In genomic region chr14:93965287-93965821, GRCh38 we compare ENCODE assay signal across 10 cellular contexts. TPM values are rescaled to one million over a fixed set of nuclear protein-coding genes. Genes with fewer than 3 reads are reported as not detected.
DNase-seq lines count a peak whose midpoint lies in the region; ATAC-seq and TF ChIP-seq lines count a peak whose summit lies in the region.
"Had no signal": no experiment of that assay in that cellular context is flagged by ENCODE, and none has a peak within 500 bp of the region (broad histone marks: within the 10 kb centered on the region; RNA-seq: fewer than 3 reads in every experiment).

No MANE protein-coding gene starts in this region.

- H3K4me1 ChIP-seq in stomach, result peaks cover 6 to 81% (median 40%) of the 10 kb centered on the region in 4 donors

- intact Hi-C loops in activated CD4-positive, alpha-beta T cell treated with anti-CD3 and anti-CD28 coated beads, Interleukin-2, amount 10 ng/mL, durations not matched to agents 24 days and 14 days (cut with micrococcal nuclease), result no loop called here
- intact Hi-C loops in stomach (cut with DNase I; ENCODE audit: low total_unique reads), result no loop called here

- peaks cover 12% of the 10 kb centered on the region for H3K9me3 Mint-ChIP-seq in activated CD4-positive, alpha-beta T cell treated with anti-CD3 and anti-CD28 coated beads, Interleukin-2, amount 10 ng/mL, durations not matched to agents 24 days and 14 days
- H3K9me3 Mint-ChIP-seq: activated T-cell treated with anti-CD3 and anti-CD28 coated beads, Interleukin-2, amount 50 U/mL, for 4 hours had no signal

- TF ChIP-seq EP300 in stomach (IDR thresholded peaks at IDR 0.05), result no peak

- 57 to 67% (median 62%) methylated on average over 3 of the region's 3 CpGs for WGBS in stomach, 5 donors

- H3K36me3 ChIP-seq in stomach, result no peaks in the 10 kb centered on the region

- DNase-seq in activated CD4-positive, alpha-beta T cell treated with anti-CD3 and anti-CD28 coated beads, Interleukin-2, amount 10 ng/mL, durations not matched to agents 24 days and 14 days, result no peak
- no peak for DNase-seq in activated CD4-positive, alpha-beta T cell treated with anti-CD3 and anti-CD28 coated beads, Interleukin-2, amount 50 U/mL, for 1 hour
- no peak for DNase-seq in T-helper 17 cell
- peak; percentile 93 for DNase-seq in fibroblast of mammary gland (ENCODE audit: low read depth)
- no peak for DNase-seq in stomach
- no peak for DNase-seq in dermis blood vessel endothelial cell
- DNase-seq in superior temporal gyrus (ENCODE audit: extremely low spot score), result no peak
- DNase-seq: activated T-cell treated with anti-CD3 and anti-CD28 coated beads, Interleukin-2, amount 50 U/mL, for 4 hours had no signal

- H3K27me3 Mint-ChIP-seq in activated CD4-positive, alpha-beta T cell treated with anti-CD3 and anti-CD28 coated beads, Interleukin-2, amount 10 ng/mL, durations not matched to agents 24 days and 14 days, result no peaks in the 10 kb centered on the region
- no peaks in the 10 kb centered on the region for H3K27me3 Mint-ChIP-seq in T-helper 17 cell

- peak overlapping the region; percentile 2 for H3K4me3 Mint-ChIP-seq in activated CD4-positive, alpha-beta T cell treated with anti-CD3 and anti-CD28 coated beads, Interleukin-2, amount 10 ng/mL, durations not matched to agents 24 days and 14 days
- H3K4me3 Mint-ChIP-seq in T-helper 17 cell, result no peak overlapping the region
- H3K4me3 Mint-ChIP-seq: activated T-cell treated with anti-CD3 and anti-CD28 coated beads, Interleukin-2, amount 50 U/mL, for 4 hours had no signal

- TF ChIP-seq CTCF in fibroblast of mammary gland (conservative IDR thresholded peaks at IDR 0.05; ENCODE audit: control insufficient read depth, insufficient read depth, low read depth, low read length), result no peak
- no peak for TF ChIP-seq CTCF in stomach (IDR thresholded peaks at IDR 0.05)

- H3K27ac ChIP-seq in stomach, result peak overlapping the region in 4 of 5 donors; percentile 52 to 90 (median 66)

- no peak overlapping the region for H3K4me3 ChIP-seq in fibroblast of mammary gland (ENCODE audit: control insufficient read depth, low read depth, low read length)
- no peak overlapping the region for H3K4me3 ChIP-seq in stomach

- no peaks in the 10 kb centered on the region for H3K27me3 ChIP-seq in stomach

- H3K9me3 ChIP-seq in T-helper 17 cell (ENCODE audit: control insufficient read depth, low read length, poor library complexity, severe bottlenecking) (no peaks in the 10 kb centered on the region), stomach (no peaks in the 10 kb centered on the region)

- no peak for TF ChIP-seq POLR2A in stomach (IDR thresholded peaks at IDR 0.05)

- ATAC-seq in T-helper 17 cell (no peak), GM21737 (IDR thresholded peaks at IDR 0.05; ENCODE audit: unreplicated experiment) (no peak)
- ATAC-seq: activated T-cell treated with anti-CD3 and anti-CD28 coated beads, Interleukin-2, amount 50 U/mL, for 4 hours had no signal

- H3K27ac Mint-ChIP-seq in activated CD4-positive, alpha-beta T cell treated with anti-CD3 and anti-CD28 coated beads, Interleukin-2, amount 10 ng/mL, durations not matched to agents 24 days and 14 days, result peak overlapping the region; percentile 100
- H3K27ac Mint-ChIP-seq in T-helper 17 cell, result peak overlapping the region; percentile 0

- H3K36me3 Mint-ChIP-seq in activated CD4-positive, alpha-beta T cell treated with anti-CD3 and anti-CD28 coated beads, Interleukin-2, amount 10 ng/mL, durations not matched to agents 24 days and 14 days (ENCODE audit: low read depth), result peaks cover 37% of the 10 kb centered on the region
- no peaks in the 10 kb centered on the region for H3K36me3 Mint-ChIP-seq in T-helper 17 cell (ENCODE audit: low read depth)

- H3K4me1 Mint-ChIP-seq in activated CD4-positive, alpha-beta T cell treated with anti-CD3 and anti-CD28 coated beads, Interleukin-2, amount 10 ng/mL, durations not matched to agents 24 days and 14 days, result peaks cover 77% of the 10 kb centered on the region
- H3K4me1 Mint-ChIP-seq in T-helper 17 cell, result peaks cover 42% of the 10 kb centered on the region

RNA-seq across cellular contexts. Expression of gene ASB2, which starts 11.0 kb away (rescaled TPM):
- 21.1 and 21.6 TPM in 2 replicates for total RNA-seq in activated CD4-positive, alpha-beta T cell treated with anti-CD3 and anti-CD28 coated beads, Interleukin-2, amount 10 ng/mL, durations not matched to agents 24 days and 14 days
- total RNA-seq in T-helper 17 cell, result 1 to 10 TPM; 2.3 to 6.5 TPM
- total RNA-seq in stomach, result 100 to 1,000 TPM in 1 of 5 donors, 10 to 100 TPM in 3, 1 to 10 TPM in 1; 9.6 to 199 (median 34.8) TPM
- polyA plus RNA-seq in stomach, result 10 to 100 TPM in 1 of 3 donors, 1 to 10 TPM in 2; 2.0 to 17.1 (median 2.2) TPM
- total RNA-seq in dermis blood vessel endothelial cell, result 0.05 TPM in 1 of 2 replicates, not detected in the other
- total RNA-seq: A673 had no signal

RNA-seq across cellular contexts. Expression of gene CCDC197, which starts 31.7 kb away (rescaled TPM):
- total RNA-seq in activated CD4-positive, alpha-beta T cell treated with anti-CD3 and anti-CD28 coated beads, Interleukin-2, amount 10 ng/mL, durations not matched to agents 24 days and 14 days, result not detected in 2 replicates
- total RNA-seq in T-helper 17 cell (not detected), stomach (not detected), dermis blood vessel endothelial cell (not detected in 2 replicates)
- polyA plus RNA-seq in stomach, result not detected
- total RNA-seq: A673 had no signal

RNA-seq across cellular contexts. Expression of gene FAM181A, which starts 38.2 kb away (rescaled TPM):
- not detected in 2 replicates for total RNA-seq in activated CD4-positive, alpha-beta T cell treated with anti-CD3 and anti-CD28 coated beads, Interleukin-2, amount 10 ng/mL, durations not matched to agents 24 days and 14 days
- total RNA-seq in T-helper 17 cell (not detected), stomach (not detected), dermis blood vessel endothelial cell (not detected in 2 replicates)
- polyA plus RNA-seq in stomach, result not detected
- total RNA-seq: A673; activated T-cell treated with anti-CD3 and anti-CD28 coated beads, Interleukin-2, amount 50 U/mL, for 4 hours had no signal
